9 cellular contexts compared by ENCODE assay signal in genomic region chr17:81961087-81961514, GRCh38. TPM values are rescaled to one million over a fixed set of nuclear protein-coding genes. Genes with fewer than 3 reads are reported as not detected.
DNase-seq lines count a peak whose midpoint lies in the region; ATAC-seq and TF ChIP-seq lines count a peak whose summit lies in the region.
"Had no signal": no experiment of that assay in that cellular context is flagged by ENCODE, and none has a peak within 500 bp of the region (broad histone marks: within the 10 kb centered on the region; RNA-seq: fewer than 3 reads in every experiment).

Gene NOTUM (minus strand): TSS chr17:81961187. CDS start chr17:81960909, 278 bp downstream.

- H3K27me3 Mint-ChIP-seq in glutamatergic neuron (ENCODE audit: unreplicated experiment), result peaks cover 15% of the 10 kb centered on the region

- H3K4me3 ChIP-seq in thymus (ENCODE audit: low read length), result peak within 1 kb of the TSS; percentile 49

- DNase-seq in SKM-1 treated with dmso at 0.1 percent for 144 hours (lab: John Stamatoyannopoulos, UW; ENCODE audit: unreplicated experiment) (peak; percentile 25), SKM-1 (lab: John Stamatoyannopoulos, UW; ENCODE audit: unreplicated experiment) (no peak), RPMI8226 (peak; percentile 73), glutamatergic neuron (peak; percentile 68), cerebellum (ENCODE audit: low spot score) (no peak), medulla oblongata (ENCODE audit: extremely low spot score) (no peak)

- TF ChIP-seq CTCF in glutamatergic neuron (IDR thresholded peaks at IDR 0.05; ENCODE audit: partially characterized antibody, unreplicated experiment), result no peak

- no peak for ATAC-seq in HG02678 (IDR thresholded peaks at IDR 0.05; ENCODE audit: unreplicated experiment)

- H3K4me3 Mint-ChIP-seq in glutamatergic neuron (ENCODE audit: unreplicated experiment), result no peak within 1 kb of the TSS

- H3K9me3 ChIP-seq in thymus (ENCODE audit: control insufficient read depth), result no peaks in the 10 kb centered on the region

- peaks cover 14% of the 10 kb centered on the region for H3K4me1 Mint-ChIP-seq in glutamatergic neuron (ENCODE audit: low read depth, unreplicated experiment)

- peaks cover 68% of the 10 kb centered on the region for H3K27me3 ChIP-seq in thymus (ENCODE audit: control insufficient read depth, insufficient read depth)

- no peaks in the 10 kb centered on the region for H3K36me3 ChIP-seq in thymus (ENCODE audit: control insufficient read depth, insufficient read depth)

- no peak within 1 kb of the TSS for H3K27ac ChIP-seq in thymus (ENCODE audit: low read depth)

- under 1% methylated on average over 66 of the region's 66 CpGs for WGBS in thymus

- H3K27ac Mint-ChIP-seq in glutamatergic neuron (ENCODE audit: unreplicated experiment), result no peak within 1 kb of the TSS
- H3K27ac Mint-ChIP-seq: T-helper 1 cell treated with Interleukin-12 subunit alpha and Interleukin-12 subunit beta and Interleukin-4 antibody, amounts not matched to agents 30 μg/mL and 1 μg/mL, for 36 hours had no signal

- H3K9me3 Mint-ChIP-seq in glutamatergic neuron (ENCODE audit: unreplicated experiment), result peaks cover 25% of the 10 kb centered on the region
- H3K9me3 Mint-ChIP-seq: T-helper 1 cell treated with Interleukin-12 subunit alpha and Interleukin-12 subunit beta and Interleukin-4 antibody, amounts not matched to agents 30 μg/mL and 1 μg/mL, for 36 hours had no signal

- H3K36me3 Mint-ChIP-seq in glutamatergic neuron (ENCODE audit: unreplicated experiment), result peaks cover 4% of the 10 kb centered on the region

- H3K4me1 ChIP-seq in thymus (ENCODE audit: control insufficient read depth, insufficient read depth, low read length), result peaks cover 11% of the 10 kb centered on the region

RNA-seq across cellular contexts. Expression of gene NOTUM, which starts in this region (rescaled TPM):
- total RNA-seq in glutamatergic neuron (ENCODE audit: unreplicated experiment) (39.8 TPM), cerebellum (0.27 TPM)
- polyA plus RNA-seq in thymus, result 0.25 TPM

Comparison
In these comparisons a context has a peak if more than half of its experiments do, and no peak if none do; other contexts are left out.
1. RNA of gene NOTUM (total RNA-seq): 39.8 TPM in glutamatergic neuron (single experiment); 0.27 TPM in cerebellum (single experiment); every median in the first group is over 10 times any median in the second.
2. DNase-seq: peak in SKM-1 treated with dmso at 0.1 percent for 144 hours (single experiment), RPMI8226 (single experiment) and glutamatergic neuron (single experiment); none in SKM-1 (single experiment), cerebellum (single experiment) and medulla oblongata (single experiment).